Comparison of ENCODE assay signal across 29 cellular contexts in genomic region chr13:61183670-61184069, GRCh38.
"Had no signal": no experiment of that assay in that cellular context is flagged by ENCODE, and none has a peak within 500 bp of the region (broad histone marks: within the 10 kb centered on the region; RNA-seq: fewer than 3 reads in every experiment).

No MANE protein-coding gene starts in this region.

- H3K27ac ChIP-seq: neural progenitor cell, ovary, parathyroid adenoma, psoas muscle, right lobe of liver, sigmoid colon, stomach, thoracic aorta, thyroid gland, tibial nerve, upper lobe of left lung, vagina had no signal

- H3K4me2 ChIP-seq: neural progenitor cell had no signal

- H3K9me3 ChIP-seq: ovary, psoas muscle, right lobe of liver, sigmoid colon, stomach, thoracic aorta, thyroid gland, upper lobe of left lung, vagina had no signal

- H3K9ac ChIP-seq: neural progenitor cell, parathyroid adenoma had no signal

- H3K27me3 ChIP-seq: neural progenitor cell, ovary, right lobe of liver, sigmoid colon, stomach, thyroid gland, tibial nerve, upper lobe of left lung, vagina had no signal

- H3K4me1 Mint-ChIP-seq: nephron progenitor cell; neural progenitor cell; stimulated activated effector memory CD8-positive, alpha-beta T cell treated with anti-CD3 and anti-CD28 coated beads, Interleukin-12 subunit alpha, Interleukin-12 subunit beta, amount 100 ng/mL, for 72 hours; stimulated activated naive B cell treated with anti-CD40 and anti-IgM and Interleukin-4, amounts not matched to agents 10 μg/mL and 1 μg/mL and 100 μg/mL, for 72 hours had no signal

- ATAC-seq: natural killer cell treated with Interleukin-12 subunit alpha and Interleukin-12 subunit beta and Interleukin-15 and Interleukin-18, amount 100 ng/mL, for 72 hours; psoas muscle; right cardiac atrium; right lobe of liver; stimulated activated effector memory CD8-positive, alpha-beta T cell treated with anti-CD3 and anti-CD28 coated beads, Interleukin-12 subunit alpha, Interleukin-12 subunit beta, amount 100 ng/mL, for 72 hours; stimulated activated naive B cell treated with anti-CD40 and anti-IgM and Interleukin-4, amounts not matched to agents 10 μg/mL and 1 μg/mL and 100 μg/mL, for 72 hours had no signal

- H3K36me3 Mint-ChIP-seq: natural killer cell treated with Interleukin-12 subunit alpha and Interleukin-12 subunit beta and Interleukin-15 and Interleukin-18, amount 100 ng/mL, for 72 hours; neural progenitor cell; stimulated activated effector memory CD8-positive, alpha-beta T cell treated with anti-CD3 and anti-CD28 coated beads, Interleukin-12 subunit alpha, Interleukin-12 subunit beta, amount 100 ng/mL, for 72 hours; stimulated activated naive B cell treated with anti-CD40 and anti-IgM and Interleukin-4, amounts not matched to agents 10 μg/mL and 1 μg/mL and 100 μg/mL, for 72 hours had no signal

- H3K79me2 ChIP-seq: parathyroid adenoma had no signal

- H3K36me3 ChIP-seq: neural progenitor cell, ovary, right lobe of liver, sigmoid colon, stomach, thoracic aorta, thyroid gland, tibial nerve, upper lobe of left lung, vagina had no signal

- H2AFZ ChIP-seq: neural progenitor cell, parathyroid adenoma had no signal

- H3K4me3 ChIP-seq: neural progenitor cell, ovary, psoas muscle, right lobe of liver, sigmoid colon, stomach, thoracic aorta, thyroid gland, tibial nerve, upper lobe of left lung, vagina had no signal

- H3K27ac Mint-ChIP-seq: natural killer cell treated with Interleukin-12 subunit alpha and Interleukin-12 subunit beta and Interleukin-15 and Interleukin-18, amount 100 ng/mL, for 72 hours; nephron progenitor cell; neural progenitor cell; progenitor cell of endocrine pancreas; stimulated activated effector memory CD8-positive, alpha-beta T cell treated with anti-CD3 and anti-CD28 coated beads, Interleukin-12 subunit alpha, Interleukin-12 subunit beta, amount 100 ng/mL, for 72 hours; stimulated activated naive B cell treated with anti-CD40 and anti-IgM and Interleukin-4, amounts not matched to agents 10 μg/mL and 1 μg/mL and 100 μg/mL, for 72 hours; stimulated activated naive CD8-positive, alpha-beta T cell treated with anti-CD3 and anti-CD28 coated beads, Interleukin-15, Interleukin-2, amounts not matched to agents 100 ng/mL and 50 ng/mL, for 24 hours had no signal

- H3K4me3 Mint-ChIP-seq: natural killer cell treated with Interleukin-12 subunit alpha and Interleukin-12 subunit beta and Interleukin-15 and Interleukin-18, amount 100 ng/mL, for 72 hours; nephron progenitor cell; neural progenitor cell; stimulated activated effector memory CD8-positive, alpha-beta T cell treated with anti-CD3 and anti-CD28 coated beads, Interleukin-12 subunit alpha, Interleukin-12 subunit beta, amount 100 ng/mL, for 72 hours; stimulated activated naive B cell treated with anti-CD40 and anti-IgM and Interleukin-4, amounts not matched to agents 10 μg/mL and 1 μg/mL and 100 μg/mL, for 72 hours; stimulated activated naive CD8-positive, alpha-beta T cell treated with anti-CD3 and anti-CD28 coated beads, Interleukin-15, Interleukin-2, amounts not matched to agents 100 ng/mL and 50 ng/mL, for 24 hours had no signal

- H3K4me1 ChIP-seq: neural progenitor cell, parathyroid adenoma, psoas muscle, right lobe of liver, stomach, thyroid gland, upper lobe of left lung, vagina had no signal

- FAIRE-seq: small intestine, urothelium cell line had no signal

- H3K9me3 Mint-ChIP-seq: nephron progenitor cell, neural progenitor cell had no signal

- DNase-seq: nephron progenitor cell; occipital lobe; ovary; posterior cingulate gyrus; psoas muscle; right cardiac atrium; right lobe of liver; sigmoid colon; small intestine; stimulated activated CD4-positive, alpha-beta T cell treated with anti-CD3 and anti-CD28 coated beads, Interleukin-15, amount 100 ng/mL, for 24 hours; stimulated activated CD4-positive, alpha-beta T cell treated with anti-CD3 and anti-CD28 coated beads, Interleukin-2, amount 100 ng/mL, for 24 hours; stimulated activated CD4-positive, alpha-beta T cell treated with anti-CD3 and anti-CD28 coated beads, Interleukin-2, amount 100 ng/mL, for 48 hours; stimulated activated CD4-positive, alpha-beta T cell treated with anti-CD3 and anti-CD28 coated beads, Interleukin-4, amount 100 ng/mL, for 24 hours; stimulated activated naive B cell treated with anti-CD40 and anti-IgM and Interleukin-4, amounts not matched to agents 10 μg/mL and 1 μg/mL and 100 μg/mL, for 72 hours; stimulated activated naive CD4-positive, alpha-beta T cell treated with Interleukin-2 at 50 U/mL for 16 hours; stomach; thyroid gland; trophoblast cell; upper lobe of left lung had no signal

- H3K27me3 Mint-ChIP-seq: natural killer cell treated with Interleukin-12 subunit alpha and Interleukin-12 subunit beta and Interleukin-15 and Interleukin-18, amount 100 ng/mL, for 72 hours; progenitor cell of endocrine pancreas; stimulated activated naive B cell treated with anti-CD40 and anti-IgM and Interleukin-4, amounts not matched to agents 10 μg/mL and 1 μg/mL and 100 μg/mL, for 72 hours; stimulated activated naive CD8-positive, alpha-beta T cell treated with anti-CD3 and anti-CD28 coated beads, Interleukin-15, Interleukin-2, amounts not matched to agents 100 ng/mL and 50 ng/mL, for 24 hours had no signal
